ENCODE assay signal across 20 cellular contexts in genomic region chr1:214538497-214538896, GRCh38. TPM values are rescaled to one million over a fixed set of nuclear protein-coding genes. Genes with fewer than 3 reads are reported as not detected.
"Had no signal": no experiment of that assay in that cellular context is flagged by ENCODE, and none has a peak within 500 bp of the region (broad histone marks: within the 10 kb centered on the region; RNA-seq: fewer than 3 reads in every experiment).

No MANE protein-coding gene starts in this region.

- H3K27ac Mint-ChIP-seq: activated B cell treated with CpG ODN at 0.5 μM for 24 hours; activated CD4-positive, alpha-beta T cell treated with anti-CD3 and anti-CD28 coated beads, Interleukin-2, amount 10 ng/mL, durations not matched to agents 7 days and 5 days; activated naive CD4-positive, alpha-beta T cell treated with anti-CD3 and anti-CD28 coated beads for 36 hours; endodermal cell; T-helper 1 cell treated with Interleukin-12 subunit alpha and Interleukin-12 subunit beta and Interleukin-4 antibody, amounts not matched to agents 30 μg/mL and 1 μg/mL, for 36 hours had no signal

- H3K27me3 ChIP-seq: adrenal gland, body of pancreas, suprapubic skin, upper lobe of right lung had no signal

- H3K9me3 Mint-ChIP-seq: activated B cell treated with CpG ODN at 0.5 μM for 24 hours; activated CD4-positive, alpha-beta T cell treated with anti-CD3 and anti-CD28 coated beads, Interleukin-2, amount 10 ng/mL, durations not matched to agents 7 days and 5 days; activated naive CD4-positive, alpha-beta T cell treated with anti-CD3 and anti-CD28 coated beads for 36 hours; T-helper 1 cell treated with Interleukin-12 subunit alpha and Interleukin-12 subunit beta and Interleukin-4 antibody, amounts not matched to agents 30 μg/mL and 1 μg/mL, for 36 hours had no signal

- ATAC-seq: body of pancreas; sciatic nerve; stimulated activated naive CD8-positive, alpha-beta T cell treated with anti-CD3 and anti-CD28 coated beads, Interleukin-15, Interleukin-2, amounts not matched to agents 100 U/mL and 50 U/mL, for 24 hours had no signal

- H3K27ac ChIP-seq: adrenal gland, body of pancreas, neutrophil, suprapubic skin, upper lobe of right lung had no signal

- H3K4me3 ChIP-seq: adrenal gland, body of pancreas, suprapubic skin, upper lobe of right lung had no signal

- FAIRE-seq: islet of Langerhans had no signal

- DNase-seq: activated B cell treated with CpG ODN at 0.5 μM for 24 hours; activated CD4-positive, alpha-beta T cell treated with anti-CD3 and anti-CD28 coated beads, Interleukin-2, amount 10 ng/mL, durations not matched to agents 7 days and 5 days; activated CD8-positive, alpha-beta memory T cell treated with anti-CD3 and anti-CD28 coated beads for 24 hours; activated naive CD4-positive, alpha-beta T cell treated with anti-CD3 and anti-CD28 coated beads for 36 hours; adrenal gland; body of pancreas; endodermal cell; erythroblast; head of caudate nucleus; posterior cingulate gyrus; stimulated activated CD4-positive, alpha-beta T cell treated with anti-CD3 and anti-CD28 coated beads, Interleukin-12 subunit alpha, Interleukin-12 subunit beta, amount 100 ng/mL, for 4 hours; stimulated activated CD4-positive, alpha-beta T cell treated with anti-CD3 and anti-CD28 coated beads, Interleukin-4, amount 100 ng/mL, for 1 hour; stimulated activated CD8-positive, alpha-beta memory T cell treated with anti-CD3 and anti-CD28 coated beads, Interleukin-4, amount 100 ng/mL, for 48 hours; stimulated activated naive CD8-positive, alpha-beta T cell treated with anti-CD3 and anti-CD28 coated beads, Interleukin-15, Interleukin-2, amounts not matched to agents 100 U/mL and 50 U/mL, for 24 hours; upper lobe of right lung had no signal

- H3K9me3 ChIP-seq: adrenal gland, body of pancreas, neutrophil, suprapubic skin, upper lobe of right lung had no signal

- H3K36me3 ChIP-seq: adrenal gland, neutrophil, suprapubic skin, upper lobe of right lung had no signal

RNA-seq across cellular contexts. Expression of gene PTPN14, which starts 12.9 kb away (rescaled TPM):
- total RNA-seq: activated B cell treated with CpG ODN at 0.5 μM for 24 hours had no signal
